Comparison of ENCODE assay signal across 27 cellular contexts in the genomic region with DNA sequence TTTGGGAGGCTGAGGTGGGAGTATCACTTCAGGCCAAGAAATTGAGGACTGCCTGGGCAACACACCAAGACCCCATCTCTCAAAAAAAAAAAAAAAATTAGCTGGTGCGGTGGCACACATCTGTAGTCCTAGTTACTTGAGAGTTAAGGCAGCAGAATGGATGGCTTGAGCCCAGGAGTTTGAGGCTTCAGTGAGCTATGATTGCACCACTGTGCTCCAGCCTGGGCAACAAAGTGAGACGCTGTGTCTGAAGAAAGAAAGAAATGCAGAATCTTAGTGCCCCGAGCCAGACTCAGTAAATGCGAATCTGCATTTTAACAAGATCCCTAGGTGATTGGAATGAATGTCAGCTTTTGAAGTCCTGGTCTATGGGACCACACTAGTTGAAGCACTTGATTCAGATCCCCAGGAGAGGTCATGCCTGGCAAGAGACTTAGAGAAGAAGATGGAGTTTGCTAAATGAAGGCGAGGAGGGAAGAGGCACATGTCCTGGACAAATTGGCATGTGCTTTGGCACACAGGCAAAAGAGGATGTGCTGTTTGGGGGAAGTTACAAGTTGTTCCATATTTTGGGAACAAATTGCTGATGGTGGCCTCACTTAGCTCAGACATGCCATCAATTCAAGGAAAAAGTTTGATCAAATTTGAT. TPM values are rescaled to one million over a fixed set of nuclear protein-coding genes. Genes with fewer than 3 reads are reported as not detected.
DNase-seq lines count a peak whose midpoint lies in the region; ATAC-seq, FAIRE-seq and TF ChIP-seq lines count a peak whose summit lies in the region.
"Had no signal": no experiment of that assay in that cellular context is flagged by ENCODE, and none has a peak within 500 bp of the region (broad histone marks: within the 10 kb centered on the region; RNA-seq: fewer than 3 reads in every experiment).

No MANE protein-coding gene starts in this region.

- CTCF ChIA-PET in GM12878 (lab: Yijun Ruan, JAX): interaction anchor here (0.6 to 2.1 kb wide), 10 partner anchors 12 to 782 kb away, joined by 3 to 11 read pairs (median 3); partner anchors contain the start of gene DRAM1

- 78% methylated on average over 5 of the region's 5 CpGs for WGBS in GM12878 (ENCODE audit: insufficient coverage, insufficient replicate concordance, low lambda C conversion rate, missing lambda C conversion rate)

- no peaks in the 10 kb centered on the region for H3K27me3 ChIP-seq in GM12878 (replicated peaks in 1 of 2; ENCODE audit: control insufficient read depth in 2 of 2, insufficient read depth in 2 of 2, low read length in 1 of 2)
- H3K27me3 ChIP-seq in skeletal muscle tissue (ENCODE audit: control insufficient read depth in 3 of 3, insufficient read depth in 3 of 3, low read length in 3 of 3): no peaks in the 10 kb centered on the region
- H3K27me3 ChIP-seq in left lung: no peaks in the 10 kb centered on the region
- H3K27me3 ChIP-seq: vagina had no signal

- ATAC-seq in GM12878: no peak
- ATAC-seq in left lung: no peak
- no peak for ATAC-seq in HG03342 (IDR thresholded peaks at IDR 0.05; ENCODE audit: unreplicated experiment)
- ATAC-seq: left lobe of liver; naive thymus-derived CD4-positive, alpha-beta T cell had no signal

- H3K4me2 ChIP-seq in GM12878 (ENCODE audit: control insufficient read depth, insufficient read depth): peak overlapping the region; percentile 95

- H2AFZ ChIP-seq in GM12878 (ENCODE audit: control insufficient read depth, low read depth, low read length): no peak overlapping the region

- POLR2A ChIA-PET in GM12878 (lab: Charles Lee): interaction anchor here (0.6 to 1.5 kb wide), 5 partner anchors 13 to 128 kb away, joined by 3 to 6 read pairs (median 3); partner anchors contain the start of gene WASHC3

- H3K9ac ChIP-seq in GM12878 (ENCODE audit: control insufficient read depth, insufficient read depth, low read length) (peak overlapping the region; percentile 76), skeletal muscle tissue (ENCODE audit: low read depth in 1 of 3, low read length in 3 of 3) (no peak overlapping the region)

- H3K9me3 ChIP-seq in GM12878 (replicated peaks; ENCODE audit: control insufficient read depth, insufficient read depth, low read length) (peaks cover 6% of the 10 kb centered on the region), skeletal muscle tissue (ENCODE audit: control insufficient read depth in 3 of 3, low read length in 3 of 3) (no peaks in the 10 kb centered on the region), left lung (no peaks in the 10 kb centered on the region)
- H3K9me3 ChIP-seq: esophagus muscularis mucosa, vagina had no signal

- TF ChIP-seq POLR2A in GM12878 (IDR thresholded peaks at IDR 0.05; ENCODE audit: low read depth, low read length): no peak

- SMC1A ChIA-PET in GM12878 (lab: Charles Lee; ENCODE audit: uncharacterized antibody, unreplicated experiment): interaction anchor here (0.7 to 10.7 kb wide), 8 partner anchors 14 to 550 kb away, joined by 3 to 98 read pairs (median 4); partner anchors contain the start of gene DRAM1

- no peaks in the 10 kb centered on the region for H4K20me1 ChIP-seq in GM12878 (ENCODE audit: control insufficient read depth, insufficient read depth)

- TF ChIP-seq EP300 in GM12878 (IDR thresholded peaks at IDR 0.05; ENCODE audit: borderline replicate concordance in 1 of 2, control insufficient read depth in 1 of 2, low read depth in 2 of 2, low read length in 2 of 2): no peak

- RAD21 ChIA-PET in GM12878 (lab: Charles Lee; ENCODE audit: unreplicated experiment): interaction anchor here (0.7 to 4.3 kb wide), 7 partner anchors 14 to 550 kb away, joined by 3 to 23 read pairs (median 4); partner anchors contain the start of genes DRAM1 and GNPTAB

- H3K4me1 ChIP-seq in GM12878 (ENCODE audit: control insufficient read depth, insufficient read depth, low read length) (peaks cover 69% of the 10 kb centered on the region), skeletal muscle tissue (ENCODE audit: control insufficient read depth in 3 of 3, insufficient read depth in 3 of 3, low read length in 3 of 3) (peaks cover 0 to 4% (median 2%) of the 10 kb centered on the region in 3 donors), left lung (peaks cover 0 to 16% of the 10 kb centered on the region in 2 donors)

- DNase-seq in CD1c-positive myeloid dendritic cell (ENCODE audit: extremely low spot score): peak; percentile 20
- DNase-seq in GM12878 (ENCODE audit: low read depth, low spot score): no peak
- no peak for DNase-seq in left lung
- no peak for DNase-seq in NAMALWA (ENCODE audit: low spot score)
- DNase-seq in GM13976 (ENCODE audit: low spot score): no peak
- DNase-seq: activated CD4-positive, alpha-beta T cell treated with anti-CD3 and anti-CD28 coated beads for 4 hours; activated effector memory CD4-positive, alpha-beta T cell treated with anti-CD3 and anti-CD28 coated beads, Interleukin-2, amount 50 U/mL, for 16 hours; activated naive CD8-positive, alpha-beta T cell treated with anti-CD3 and anti-CD28 coated beads, Interleukin-2, amount 10 ng/mL, durations not matched to agents 7 days and 5 days; activated T-cell treated with anti-CD3 and anti-CD28 coated beads for 4 hours; CD4-positive, CD25-positive, alpha-beta regulatory T cell; DND-41; endodermal cell; hypothalamus; naive thymus-derived CD4-positive, alpha-beta T cell; NCI-H1092 treated with DMSO at 0.1 percent for 48 hours; NCI-H2029; NCI-H226; occipital lobe; OCI-M1; stimulated activated CD4-positive, alpha-beta T cell treated with anti-CD3 and anti-CD28 coated beads, Interleukin-2, amount 100 ng/mL, for 48 hours had no signal

- no peak for FAIRE-seq in GM12878 (lab: Jason Lieb, UNC)
- FAIRE-seq: H1 had no signal

- TF ChIP-seq CTCF in GM12875 (IDR thresholded peaks at IDR 0.05; ENCODE audit: borderline replicate concordance, insufficient read depth, low read depth, low read length) (no peak), GM12878 (IDR thresholded peaks at IDR 0.05 in 2 of 3, conservative IDR thresholded peaks at IDR 0.05 in 1 of 3; ENCODE audit: control insufficient read depth in 2 of 3, extremely low read depth in 1 of 3, insufficient read depth in 1 of 3, low read depth in 3 of 3, low read length in 3 of 3) (no peak), left lung (IDR thresholded peaks at IDR 0.05) (no peak), GM13976 (IDR thresholded peaks at IDR 0.05; ENCODE audit: borderline replicate concordance, control extremely low read depth, extremely low read depth, insufficient read depth, missing control alignments) (no peak)

- no peak for TF ChIP-seq RAD21 in GM12878 (IDR thresholded peaks at IDR 0.05; ENCODE audit: insufficient read depth, low read depth, low read length)

- H3K36me3 ChIP-seq in GM12878 (ENCODE audit: control insufficient read depth in 2 of 2, insufficient read depth in 2 of 2, low read length in 1 of 2) (peaks cover 0 to 6% of the 10 kb centered on the region in 2 experiments; a peak in 1 of 4 replicates), skeletal muscle tissue (ENCODE audit: control insufficient read depth in 3 of 3, insufficient read depth in 3 of 3, low read length in 3 of 3) (no peaks in the 10 kb centered on the region), left lung (no peaks in the 10 kb centered on the region)
- H3K36me3 ChIP-seq: esophagus muscularis mucosa, vagina had no signal

- intact Hi-C loops in GM12878 (cut with micrococcal nuclease; ENCODE audit: unreplicated experiment) (loop anchor here (2.0 to 5.0 kb wide), 3 partner anchors 77 to 188 kb away; partner anchors contain the start of genes NUP37 and PARPBP), left lung (cut with DNase I) (no loop called here)

- H3K4me3 ChIP-seq in GM12875 (ENCODE audit: low read depth, low read length): peak overlapping the region; percentile 31
- peak overlapping the region; percentile 71 for H3K4me3 ChIP-seq in GM12878
- no peak overlapping the region for H3K4me3 ChIP-seq in skeletal muscle tissue (ENCODE audit: low read length in 3 of 3)
- no peak overlapping the region for H3K4me3 ChIP-seq in left lung
- H3K4me3 ChIP-seq: esophagus muscularis mucosa, vagina had no signal

- no TSS peak for BruUV-seq in GM12878 (replicated peaks; lab: Mats Ljungman, UMichigan)

- in situ Hi-C loops in GM12878 (cut with MboI): loop anchor here (5.0 to 25.0 kb wide), 4 partner anchors 548 to 1603 kb away; partner anchors contain the start of gene IGF1
- in situ Hi-C loops in GM13976 (cut with MboI; ENCODE audit: low sequenced_read_pairs, unreplicated experiment): loop anchor here (5.0 to 10.0 kb wide), 2 partner anchors 548 to 801 kb away; partner anchors contain the start of gene IGF1

- peak overlapping the region; percentile 98 for H3K27ac ChIP-seq in GM12878 (ENCODE audit: control insufficient read depth, insufficient read depth)
- H3K27ac ChIP-seq in skeletal muscle tissue (ENCODE audit: low read depth, low read length): peak overlapping the region; percentile 31
- no peak overlapping the region for H3K27ac ChIP-seq in left lung
- H3K27ac ChIP-seq: vagina had no signal

- H3K79me2 ChIP-seq in GM12878 (ENCODE audit: control insufficient read depth, insufficient read depth, low read length): peaks cover 89% of the 10 kb centered on the region

TF ChIP-seq in GM12878, 131 proteins besides CTCF, POLR2A, EP300 and RAD21 (continues in another document):
- no peak for TF ChIP-seq GATAD2B (conservative IDR thresholded peaks at IDR 0.05; ENCODE audit: low read depth)

RNA-seq across cellular contexts. Expression of gene DRAM1, which starts 56.6 kb away (rescaled TPM):
- total RNA-seq in GM12878 (2013; cell fraction: nucleolus; rRNA removed): 283 and 300 TPM in 2 replicates
- total RNA-seq in GM12878 (2014; rRNA removed) (34.0 and 41.1 TPM in 2 replicates), GM12878 (2014; rRNA removed; fragmentation: Illumina TruSeq; extraction: Trizol) (35.2 and 39.4 TPM in 2 replicates), GM12878 (2021) (38.7 and 41.6 TPM in 2 replicates), skeletal muscle tissue (3.7 TPM), left lung (100 to 1,000 TPM; 115 to 167 TPM)
- polyA plus RNA-seq in GM12878 (2011; ENCODE audit: low read depth): 17.1 TPM
- polyA plus RNA-seq in GM12878 (2011; rRNA removed) (58.7 and 67.3 TPM in 2 replicates), GM12878 (2014; fragmentation: Illumina TruSeq; extraction: Trizol) (32.9 and 57.7 TPM in 2 replicates), GM12878 (2014; fragmentation: Nextera tagmentation; extraction: Ambion mirVana) (10 to 100 TPM; 22.4 to 34.8 TPM), GM12878 (2014; rRNA removed) (45.9 and 47.2 TPM in 2 replicates), GM12878 (2016; fragmentation: Nextera tagmentation; extraction: Ambion mirVana) (10 to 100 TPM; 89.1 to 91.5 TPM)
- polyA plus RNA-seq in GM12878 (2011; cell fraction: cytosol; rRNA removed): 25.7 and 35.5 TPM in 2 replicates
- polyA plus RNA-seq in GM12878 (2011; cell fraction: nucleus; rRNA removed): 22.0 and 23.4 TPM in 2 replicates
- 32.6 and 42.2 TPM in 2 replicates for polyA plus RNA-seq in GM12878 (2012)
- polyA minus RNA-seq in GM12878 (2011; rRNA and poly(A)+ RNA removed): 76.8 and 90.8 TPM in 2 replicates
- 12.6 and 17.9 TPM in 2 replicates for polyA minus RNA-seq in GM12878 (2011; cell fraction: cytosol; rRNA and poly(A)+ RNA removed)
- 56.1 and 123 TPM in 2 replicates for polyA minus RNA-seq in GM12878 (2011; cell fraction: nucleus; rRNA and poly(A)+ RNA removed)

Comparison
In these comparisons a context has a peak if more than half of its experiments do, and no peak if none do; other contexts are left out.
1. H3K4me3 ChIP-seq: peak in GM12875 (single experiment) and GM12878 (single experiment); none in skeletal muscle tissue (0 of 3) and left lung (0 of 2).
2. H3K27ac ChIP-seq: peak in GM12878 (single experiment) and skeletal muscle tissue (single experiment); none in left lung (0 of 2).